Comparison of ENCODE assay signal across 13 cellular contexts in the genomic region with DNA sequence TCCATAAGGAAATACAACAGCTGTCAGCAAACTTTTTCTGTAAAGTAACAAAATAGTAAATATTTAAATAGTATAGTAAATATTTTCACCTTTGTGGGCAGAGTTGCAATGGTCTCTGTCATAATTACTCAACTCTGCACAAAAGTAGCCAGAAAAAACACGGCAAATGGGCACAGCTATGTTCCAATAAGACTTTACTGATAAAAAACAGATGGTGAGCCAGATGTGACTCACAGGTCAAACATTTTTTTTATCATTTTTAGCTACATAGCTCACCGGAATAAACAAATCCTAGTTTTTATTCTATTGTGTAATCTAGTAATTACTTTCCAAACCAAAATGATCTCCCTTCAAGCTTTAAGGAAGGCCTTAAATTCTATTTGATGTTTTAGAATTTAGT. TPM values are rescaled to one million over a fixed set of nuclear protein-coding genes. Genes with fewer than 3 reads are reported as not detected.
DNase-seq lines count a peak whose midpoint lies in the region; ATAC-seq and TF ChIP-seq lines count a peak whose summit lies in the region.
"Had no signal": no experiment of that assay in that cellular context is flagged by ENCODE, and none has a peak within 500 bp of the region (broad histone marks: within the 10 kb centered on the region; RNA-seq: fewer than 3 reads in every experiment).

No MANE protein-coding gene starts in this region.

- H3K36me3 ChIP-seq in MG63, result peaks cover 19% of the 10 kb centered on the region
- no peaks in the 10 kb centered on the region for H3K36me3 ChIP-seq in CD8-positive, alpha-beta T cell (ENCODE audit: insufficient read depth, low read length)

- H3K4me1 Mint-ChIP-seq in mesothelial cell of epicardium, result peaks cover 11% of the 10 kb centered on the region
- no peaks in the 10 kb centered on the region for H3K4me1 Mint-ChIP-seq in CD8-positive, alpha-beta T cell (ENCODE audit: low read depth)

- H3K36me3 Mint-ChIP-seq in mesothelial cell of epicardium, result peaks cover 2% of the 10 kb centered on the region
- peaks cover 33% of the 10 kb centered on the region for H3K36me3 Mint-ChIP-seq in CD8-positive, alpha-beta T cell

- no peak overlapping the region for H3K4me3 ChIP-seq in AG10803 (ENCODE audit: low read length)
- no peak overlapping the region for H3K4me3 ChIP-seq in MG63
- no peak overlapping the region for H3K4me3 ChIP-seq in choroid plexus epithelial cell (ENCODE audit: low read depth, low read length)
- H3K4me3 ChIP-seq in CD8-positive, alpha-beta T cell (ENCODE audit: low read depth, low read length), result no peak overlapping the region
- H3K4me3 ChIP-seq: SK-N-MC had no signal

- no peaks in the 10 kb centered on the region for H3K9me3 ChIP-seq in MG63
- H3K9me3 ChIP-seq in CD8-positive, alpha-beta T cell (ENCODE audit: low read length), result no peaks in the 10 kb centered on the region

- no peak overlapping the region for H3K27ac ChIP-seq in CD8-positive, alpha-beta T cell (ENCODE audit: low read depth, low read length)
- H3K27ac ChIP-seq: SK-N-MC had no signal

- peak overlapping the region; percentile 85 for H3K27ac Mint-ChIP-seq in mesothelial cell of epicardium
- H3K27ac Mint-ChIP-seq in CD8-positive, alpha-beta T cell, result no peak overlapping the region
- H3K27ac Mint-ChIP-seq: activated T-cell treated with anti-CD3 and anti-CD28 coated beads, Interleukin-2, amount 50 U/mL, for 24 hours; naive thymus-derived CD4-positive, alpha-beta T cell had no signal

- TF ChIP-seq CTCF in AG10803 (conservative IDR thresholded peaks at IDR 0.05; ENCODE audit: low read length) (no peak), choroid plexus epithelial cell (conservative IDR thresholded peaks at IDR 0.05; ENCODE audit: low read depth, low read length) (no peak), mesothelial cell of epicardium (IDR thresholded peaks at IDR 0.05; ENCODE audit: unreplicated experiment) (no peak)
- no peak for TF ChIP-seq CTCF in CD8-positive, alpha-beta T cell (IDR thresholded peaks at IDR 0.05)

- H3K27me3 Mint-ChIP-seq in mesothelial cell of epicardium (ENCODE audit: low read depth), result no peaks in the 10 kb centered on the region
- no peaks in the 10 kb centered on the region for H3K27me3 Mint-ChIP-seq in CD8-positive, alpha-beta T cell (ENCODE audit: low read depth)
- H3K27me3 Mint-ChIP-seq: activated T-cell treated with anti-CD3 and anti-CD28 coated beads, Interleukin-2, amount 50 U/mL, for 24 hours; naive thymus-derived CD4-positive, alpha-beta T cell had no signal

- peaks cover 3% of the 10 kb centered on the region for H3K9me3 Mint-ChIP-seq in mesothelial cell of epicardium
- H3K9me3 Mint-ChIP-seq in CD8-positive, alpha-beta T cell, result no peaks in the 10 kb centered on the region
- H3K9me3 Mint-ChIP-seq: activated T-cell treated with anti-CD3 and anti-CD28 coated beads, Interleukin-2, amount 50 U/mL, for 24 hours had no signal

- no peak overlapping the region for H3K4me3 Mint-ChIP-seq in mesothelial cell of epicardium
- H3K4me3 Mint-ChIP-seq in CD8-positive, alpha-beta T cell, result no peak overlapping the region
- H3K4me3 Mint-ChIP-seq: activated T-cell treated with anti-CD3 and anti-CD28 coated beads, Interleukin-2, amount 50 U/mL, for 24 hours; naive thymus-derived CD4-positive, alpha-beta T cell had no signal

- DNase-seq in AG10803 (ENCODE audit: low read depth) (peak; percentile 97), MG63 (peak; percentile 46), choroid plexus epithelial cell (ENCODE audit: low read depth) (peak; percentile 93), mesothelial cell of epicardium (ENCODE audit: low spot score in 2 of 2, unreplicated experiment in 2 of 2) (no peak), activated gamma-delta T cell treated with Interleukin-2 at 50 U/mL for 16 hours (no peak), NCI-H2029 treated with DMSO at 0.1 percent for 48 hours (lab: John Stamatoyannopoulos, UW) (no peak)
- DNase-seq in CD8-positive, alpha-beta T cell, result no peak
- DNase-seq: activated T-cell treated with anti-CD3 and anti-CD28 coated beads, Interleukin-2, amount 50 U/mL, for 24 hours; DND-41; MV-4-11; naive thymus-derived CD4-positive, alpha-beta T cell had no signal

- intact Hi-C loops in CD8-positive, alpha-beta T cell (cut with DNase I, micrococcal nuclease), result no loop called here

- CTCF ChIA-PET in CD8-positive, alpha-beta T cell (lab: Charles Lee), result no interaction called here

- ATAC-seq in CD8-positive, alpha-beta T cell, result no peak
- no peak for ATAC-seq in HG02870 (IDR thresholded peaks at IDR 0.05; ENCODE audit: unreplicated experiment)
- ATAC-seq: naive thymus-derived CD4-positive, alpha-beta T cell had no signal

- no peaks in the 10 kb centered on the region for H3K4me1 ChIP-seq in CD8-positive, alpha-beta T cell (ENCODE audit: insufficient read depth, low read length)

- no peaks in the 10 kb centered on the region for H3K27me3 ChIP-seq in MG63
- no peaks in the 10 kb centered on the region for H3K27me3 ChIP-seq in CD8-positive, alpha-beta T cell (ENCODE audit: insufficient read depth, low read length)

- POLR2A ChIA-PET in CD8-positive, alpha-beta T cell (lab: Charles Lee), result no interaction called here

RNA-seq across cellular contexts. Expression of a gene that starts 55.3 kb away (rescaled TPM):
- total RNA-seq in MG63 (2014; rRNA removed; shearing (Covaris generic); ENCODE audit: low replicate concordance), result 13.8 and 15.6 TPM in 2 replicates
- 21.2 to 26.6 TPM (median 22.5 TPM) in 3 replicates for total RNA-seq in mesothelial cell of epicardium
- 1 to 10 TPM; 3.2 to 4.5 TPM for total RNA-seq in CD8-positive, alpha-beta T cell

Comparison
In these comparisons a context has a peak if more than half of its experiments do, and no peak if none do; other contexts are left out.
1. DNase-seq: peak in AG10803 (single experiment), MG63 (single experiment) and choroid plexus epithelial cell (single experiment); none in mesothelial cell of epicardium (0 of 2), activated gamma-delta T cell treated with Interleukin-2 at 50 U/mL for 16 hours (single experiment), NCI-H2029 treated with DMSO at 0.1 percent for 48 hours (single experiment) and CD8-positive, alpha-beta T cell (0 of 7).